In the genomic region with DNA sequence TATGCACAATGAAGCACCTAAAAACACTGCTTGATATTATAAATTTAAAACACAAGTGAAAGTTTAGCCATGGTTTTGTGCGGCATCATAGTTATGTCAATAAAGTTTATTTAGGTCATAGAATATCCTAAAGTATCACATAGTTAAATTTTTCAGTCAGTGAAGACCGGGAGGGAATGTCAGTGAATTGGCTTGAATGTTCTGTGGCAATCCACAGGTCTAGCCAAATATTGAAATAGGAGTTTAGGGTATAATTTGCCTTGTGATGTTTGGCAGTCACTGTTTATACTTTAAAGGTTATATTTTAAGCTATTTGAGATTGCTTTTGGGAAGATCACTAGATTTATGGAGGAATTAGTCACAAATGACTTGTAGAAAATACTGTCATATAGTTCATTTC, we compare ENCODE assay signal across 24 cellular contexts.
"Had no signal": no experiment of that assay in that cellular context is flagged by ENCODE, and none has a peak within 500 bp of the region (broad histone marks: within the 10 kb centered on the region; RNA-seq: fewer than 3 reads in every experiment).

No MANE protein-coding gene starts in this region.

- H3K27ac ChIP-seq: dorsolateral prefrontal cortex, left ventricle myocardium inferior, neural progenitor cell, psoas muscle, right lobe of liver, spleen, testis had no signal

- H3K36me3 ChIP-seq: neural progenitor cell had no signal

- H3K4me3 ChIP-seq: coronary artery, dorsolateral prefrontal cortex, gastroesophageal sphincter, left ventricle myocardium inferior, lung, neural progenitor cell, psoas muscle, right lobe of liver, spleen, testis had no signal

- H3K27me3 ChIP-seq: dorsolateral prefrontal cortex, gastroesophageal sphincter, neural progenitor cell, right lobe of liver, spleen, testis had no signal

- H3K9ac ChIP-seq: neural progenitor cell had no signal

- H2AFZ ChIP-seq: neural progenitor cell had no signal

- ATAC-seq: gastroesophageal sphincter; natural killer cell treated with Interleukin-12 subunit alpha and Interleukin-12 subunit beta and Interleukin-15 and Interleukin-18, amount 100 ng/mL, for 72 hours; psoas muscle; right lobe of liver; stimulated activated memory B cell treated with anti-CD40 and anti-IgM and Interleukin-4, amounts not matched to agents 10 μg/mL and 1 μg/mL and 100 μg/mL, for 72 hours had no signal

- H3K4me2 ChIP-seq: neural progenitor cell had no signal

- H3K4me1 ChIP-seq: neural progenitor cell, right lobe of liver, spleen, testis had no signal

- DNase-seq: dorsolateral prefrontal cortex; effector CD8-positive, alpha-beta T cell; foreskin fibroblast; glutamatergic neuron; immature natural killer cell; left ventricle myocardium inferior; mesenchymal stem cell; midbrain; nucleus accumbens; psoas muscle; retina; right lobe of liver; spleen; stimulated activated CD4-positive, alpha-beta T cell treated with anti-CD3 and anti-CD28 coated beads, Interleukin-15, amount 100 ng/mL, for 24 hours; stimulated activated CD4-positive, alpha-beta T cell treated with anti-CD3 and anti-CD28 coated beads, Interleukin-1b, Interleukin-23, amount 100 ng/mL, for 48 hours; stimulated activated CD4-positive, alpha-beta T cell treated with anti-CD3 and anti-CD28 coated beads, Interleukin-4, amount 100 ng/mL, for 24 hours; testis; trophoblast cell had no signal

- H3K9me3 ChIP-seq: gastroesophageal sphincter, left ventricle myocardium inferior, psoas muscle, right lobe of liver, spleen, testis had no signal
